Comparison of ENCODE assay signal across 25 cellular contexts in genomic region chr4:188691811-188692210, GRCh38.
DNase-seq lines count a peak whose midpoint lies in the region; ATAC-seq and TF ChIP-seq lines count a peak whose summit lies in the region.
"Had no signal": no experiment of that assay in that cellular context is flagged by ENCODE, and none has a peak within 500 bp of the region (broad histone marks: within the 10 kb centered on the region; RNA-seq: fewer than 3 reads in every experiment).

No MANE protein-coding gene starts in this region.

- H3K4me1 ChIP-seq in mammary epithelial cell (ENCODE audit: insufficient read depth, low read length) = no peaks in the 10 kb centered on the region
- H3K4me1 ChIP-seq: upper lobe of right lung had no signal

- DNase-seq in MCF 10A (ENCODE audit: unreplicated experiment) (peak; percentile 29), mammary epithelial cell (no peak), RWPE1 (ENCODE audit: low spot score) (peak; percentile 15), fibroblast of peridontal ligament (ENCODE audit: extremely low read depth) (peak; percentile 51), foreskin fibroblast (no peak), GDM1 (lab: John Stamatoyannopoulos, UW) (no peak), COLO668 (lab: John Stamatoyannopoulos, UW; ENCODE audit: unreplicated experiment) (no peak)
- DNase-seq in activated CD8-positive, alpha-beta T cell treated with anti-CD3 and anti-CD28 coated beads, Interleukin-2, amount 10 ng/mL, durations not matched to agents 7 days and 5 days = no peak
- DNase-seq: 8988T, activated gamma-delta T cell treated with Interleukin-2 at 50 U/mL for 16 hours, activated T-cell treated with anti-CD3 and anti-CD28 coated beads for 4 hours, anterior cingulate cortex, endodermal cell, kidney, NCI-H1092, NCI-H2029 treated with DMSO at 0.1 percent for 48 hours, NCI-H446 treated with DMSO at 0.1 percent for 48 hours, small intestine, T-cell, upper lobe of right lung had no signal

- BruUV-seq in MCF 10A (replicated peaks; lab: Mats Ljungman, UMichigan) = no TSS peak
- no TSS peak for BruUV-seq in mammary epithelial cell (replicated peaks; lab: Mats Ljungman, UMichigan)

- H3K9me3 ChIP-seq in mammary epithelial cell (replicated peaks; ENCODE audit: insufficient read depth, low read length) = peaks cover 3% of the 10 kb centered on the region
- H3K9me3 ChIP-seq: upper lobe of right lung had no signal

- H3K36me3 Mint-ChIP-seq in MCF 10A (ENCODE audit: insufficient read depth, unreplicated experiment) = no peaks in the 10 kb centered on the region
- no peaks in the 10 kb centered on the region for H3K36me3 Mint-ChIP-seq in activated CD8-positive, alpha-beta T cell treated with anti-CD3 and anti-CD28 coated beads, Interleukin-2, amount 10 ng/mL, durations not matched to agents 7 days and 5 days (ENCODE audit: low read depth)
- H3K36me3 Mint-ChIP-seq: T-cell had no signal

- no peak overlapping the region for H3K4me3 Mint-ChIP-seq in MCF 10A (ENCODE audit: unreplicated experiment)
- H3K4me3 Mint-ChIP-seq in activated CD8-positive, alpha-beta T cell treated with anti-CD3 and anti-CD28 coated beads, Interleukin-2, amount 10 ng/mL, durations not matched to agents 7 days and 5 days = no peak overlapping the region
- H3K4me3 Mint-ChIP-seq: endodermal cell; natural killer cell treated with Interleukin-12 subunit alpha and Interleukin-12 subunit beta and Interleukin-15 and Interleukin-18, amount 100 ng/mL, for 72 hours; T-cell had no signal

- CTCF ChIA-PET in MCF 10A (lab: Yijun Ruan, JAX) (interaction anchor here (0.5 to 0.6 kb wide), 2 partner anchors 173 to 608 kb away, joined by 3 read pairs; no protein-coding TSS in a partner anchor), mammary epithelial cell (lab: Charles Lee; ENCODE audit: low non-redundant PET) (no interaction called here), RWPE1 (lab: Yijun Ruan, JAX) (interaction anchor here (0.6 kb wide), 1 partner anchor 31 kb away, joined by 4 read pairs; no protein-coding TSS in a partner anchor)
- CTCF ChIA-PET in activated CD8-positive, alpha-beta T cell treated with anti-CD3 and anti-CD28 coated beads, Interleukin-2, amount 10 ng/mL, durations not matched to agents 7 days and 5 days (lab: Charles Lee) = no interaction called here

- ATAC-seq in activated CD8-positive, alpha-beta T cell treated with anti-CD3 and anti-CD28 coated beads, Interleukin-2, amount 10 ng/mL, durations not matched to agents 7 days and 5 days = no peak
- ATAC-seq: natural killer cell treated with Interleukin-12 subunit alpha and Interleukin-12 subunit beta and Interleukin-15 and Interleukin-18, amount 100 ng/mL, for 72 hours; T-cell; upper lobe of right lung had no signal

- no peaks in the 10 kb centered on the region for H3K36me3 ChIP-seq in mammary epithelial cell (ENCODE audit: insufficient read depth, low read length)
- H3K36me3 ChIP-seq: upper lobe of right lung had no signal

- no peak overlapping the region for H3K27ac ChIP-seq in mammary epithelial cell (ENCODE audit: insufficient read depth, low read depth, low read length)
- H3K27ac ChIP-seq in RWPE1 = no peak overlapping the region
- H3K27ac ChIP-seq: C4-2B, KMS-11, upper lobe of right lung, VCaP had no signal

- in situ Hi-C loops in mammary epithelial cell (cut with MboI; ENCODE audit: low sequenced_read_pairs in 2 of 2) = no loop called here

- intact Hi-C loops in MCF 10A (cut with micrococcal nuclease) (no loop called here), mammary epithelial cell (cut with micrococcal nuclease) (no loop called here)

- peak overlapping the region; percentile 22 for H3K27ac Mint-ChIP-seq in MCF 10A (ENCODE audit: low read depth, unreplicated experiment)
- no peak overlapping the region for H3K27ac Mint-ChIP-seq in activated CD8-positive, alpha-beta T cell treated with anti-CD3 and anti-CD28 coated beads, Interleukin-2, amount 10 ng/mL, durations not matched to agents 7 days and 5 days
- H3K27ac Mint-ChIP-seq: endodermal cell; natural killer cell treated with Interleukin-12 subunit alpha and Interleukin-12 subunit beta and Interleukin-15 and Interleukin-18, amount 100 ng/mL, for 72 hours; progenitor cell of endocrine pancreas; T-cell had no signal

- no peak overlapping the region for H3K9ac ChIP-seq in mammary epithelial cell (ENCODE audit: insufficient read depth, low read length)
- H3K9ac ChIP-seq: KMS-11 had no signal

- peaks cover 5% of the 10 kb centered on the region for H3K4me1 Mint-ChIP-seq in MCF 10A (ENCODE audit: insufficient read depth, unreplicated experiment)
- no peaks in the 10 kb centered on the region for H3K4me1 Mint-ChIP-seq in activated CD8-positive, alpha-beta T cell treated with anti-CD3 and anti-CD28 coated beads, Interleukin-2, amount 10 ng/mL, durations not matched to agents 7 days and 5 days (ENCODE audit: low read depth)
- H3K4me1 Mint-ChIP-seq: T-cell had no signal

- dilution Hi-C loops in mammary epithelial cell (cut with HindIII; ENCODE audit: low sequenced_read_pairs) = no loop called here

- no peak overlapping the region for H3K4me2 ChIP-seq in mammary epithelial cell (ENCODE audit: insufficient read depth, low read depth, low read length)
- H3K4me2 ChIP-seq: KMS-11 had no signal

- TF ChIP-seq CTCF in MCF 10A (IDR thresholded peaks at IDR 0.05; ENCODE audit: unreplicated experiment) = no peak
- no peak for TF ChIP-seq CTCF in mammary epithelial cell (conservative IDR thresholded peaks at IDR 0.05 in 1 of 2, IDR thresholded peaks at IDR 0.05 in 1 of 2; ENCODE audit: extremely low read depth in 1 of 2, insufficient read depth in 1 of 2, low read depth in 1 of 2, low read length in 2 of 2)
- no peak for TF ChIP-seq CTCF in RWPE1 (conservative IDR thresholded peaks at IDR 0.05; ENCODE audit: low read depth)
- no peak for TF ChIP-seq CTCF in foreskin fibroblast (IDR thresholded peaks at IDR 0.05; ENCODE audit: low read depth, low read length)

- no peaks in the 10 kb centered on the region for H3K79me2 ChIP-seq in mammary epithelial cell (ENCODE audit: insufficient read depth, low read length)

- H4K20me1 ChIP-seq in mammary epithelial cell (ENCODE audit: insufficient read depth, low read length) = no peaks in the 10 kb centered on the region

- POLR2A ChIA-PET in MCF 10A (lab: Yijun Ruan, JAX) (interaction anchor here (0.7 to 1.3 kb wide), 2 partner anchors 10 to 77 kb away, joined by 3 read pairs; no protein-coding TSS in a partner anchor), RWPE1 (lab: Yijun Ruan, JAX; ENCODE audit: low non-redundant PET) (no interaction called here)
- POLR2A ChIA-PET in activated CD8-positive, alpha-beta T cell treated with anti-CD3 and anti-CD28 coated beads, Interleukin-2, amount 10 ng/mL, durations not matched to agents 7 days and 5 days (lab: Charles Lee) = no interaction called here

- no peak overlapping the region for H3K4me3 ChIP-seq in mammary epithelial cell (replicated peaks in 1 of 3; ENCODE audit: insufficient read depth in 1 of 3, low read depth in 2 of 3, low read length in 3 of 3)
- H3K4me3 ChIP-seq in foreskin fibroblast (ENCODE audit: low read depth in 1 of 2, low read length in 2 of 2) = no peak overlapping the region
- H3K4me3 ChIP-seq: upper lobe of right lung had no signal

- no peaks in the 10 kb centered on the region for H3K27me3 Mint-ChIP-seq in MCF 10A (ENCODE audit: insufficient read depth, unreplicated experiment)
- no peaks in the 10 kb centered on the region for H3K27me3 Mint-ChIP-seq in activated CD8-positive, alpha-beta T cell treated with anti-CD3 and anti-CD28 coated beads, Interleukin-2, amount 10 ng/mL, durations not matched to agents 7 days and 5 days (ENCODE audit: low read depth)
- H3K27me3 Mint-ChIP-seq: natural killer cell treated with Interleukin-12 subunit alpha and Interleukin-12 subunit beta and Interleukin-15 and Interleukin-18, amount 100 ng/mL, for 72 hours; progenitor cell of endocrine pancreas; T-cell had no signal

- H3K9me3 Mint-ChIP-seq in MCF 10A (ENCODE audit: unreplicated experiment) = no peaks in the 10 kb centered on the region
- H3K9me3 Mint-ChIP-seq in activated CD8-positive, alpha-beta T cell treated with anti-CD3 and anti-CD28 coated beads, Interleukin-2, amount 10 ng/mL, durations not matched to agents 7 days and 5 days (ENCODE audit: insufficient read depth) = peaks cover 4% of the 10 kb centered on the region
- H3K9me3 Mint-ChIP-seq: endodermal cell had no signal

- no peaks in the 10 kb centered on the region for H3K27me3 ChIP-seq in mammary epithelial cell (ENCODE audit: insufficient read depth, low read length)
- H3K27me3 ChIP-seq: upper lobe of right lung had no signal

- no peak overlapping the region for H2AFZ ChIP-seq in mammary epithelial cell (ENCODE audit: low read depth, low read length)

- WGBS in mammary epithelial cell (ENCODE audit: low coverage, missing lambda C conversion rate) = 65% methylated on average over 4 of the region's 4 CpGs

Comparison
In these comparisons a context has a peak if more than half of its experiments do, and no peak if none do; other contexts are left out.
1. DNase-seq: peak in MCF 10A (single experiment), RWPE1 (single experiment) and fibroblast of peridontal ligament (single experiment); none in mammary epithelial cell (single experiment), foreskin fibroblast (0 of 2), activated CD8-positive, alpha-beta T cell treated with anti-CD3 and anti-CD28 coated beads, Interleukin-2, amount 10 ng/mL, durations not matched to agents 7 days and 5 days (single experiment), GDM1 (single experiment) and COLO668 (single experiment).
2. CTCF ChIA-PET loops: an anchor here in MCF 10A (0.5 to 0.6 kb wide) and RWPE1 (0.6 kb wide); none called in mammary epithelial cell and activated CD8-positive, alpha-beta T cell treated with anti-CD3 and anti-CD28 coated beads, Interleukin-2, amount 10 ng/mL, durations not matched to agents 7 days and 5 days.